In the genomic region with DNA sequence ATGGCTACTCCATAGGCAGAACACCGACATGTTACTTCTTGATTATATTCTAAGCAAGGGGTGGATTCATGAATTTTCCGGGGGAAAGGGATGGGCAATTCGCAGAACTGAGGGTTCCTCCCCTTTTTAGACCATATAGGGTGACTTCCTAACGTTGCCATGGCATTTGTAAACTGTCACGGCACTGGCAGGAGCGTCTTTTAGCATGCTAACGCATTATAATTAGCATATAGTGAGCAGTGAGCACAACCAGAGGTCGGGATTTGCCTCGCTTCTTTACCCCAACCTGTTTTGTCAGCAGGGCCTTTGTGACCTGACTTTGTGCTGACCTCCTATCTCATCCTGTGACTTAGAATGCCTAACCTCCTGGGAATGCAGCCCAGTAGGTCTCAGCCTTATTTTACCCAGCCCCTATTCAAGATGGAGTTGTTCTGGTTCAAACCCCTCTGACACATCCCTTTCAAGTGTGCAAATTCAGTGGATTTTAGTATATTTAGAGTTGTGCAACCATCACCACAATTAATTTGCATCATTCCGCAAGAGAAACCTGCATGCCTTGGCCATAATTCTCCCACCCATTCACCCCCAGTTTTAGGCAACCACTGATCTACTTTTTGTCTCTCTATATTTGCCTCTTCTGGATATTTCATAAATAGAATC, we compare ENCODE assay signal across 14 cellular contexts. TPM values are rescaled to one million over a fixed set of nuclear protein-coding genes. Genes with fewer than 3 reads are reported as not detected.
A peak's percentile ranks its signal among the peaks of the same experiment; 100 is the strongest.
DNase-seq lines count a peak whose midpoint lies in the region; ATAC-seq, FAIRE-seq and TF ChIP-seq lines count a peak whose summit lies in the region.
"Had no signal": no experiment of that assay in that cellular context is flagged by ENCODE, and none has a peak within 500 bp of the region (broad histone marks: within the 10 kb centered on the region; RNA-seq: fewer than 3 reads in every experiment).

No MANE protein-coding gene starts in this region.

- TF ChIP-seq CTCF in osteocyte (IDR thresholded peaks at IDR 0.05), result no peak

- H3K27me3 Mint-ChIP-seq in osteocyte (ENCODE audit: unreplicated experiment) (no peaks in the 10 kb centered on the region), T-helper 17 cell (no peaks in the 10 kb centered on the region)
- no peaks in the 10 kb centered on the region for H3K27me3 Mint-ChIP-seq in activated naive CD8-positive, alpha-beta T cell treated with anti-CD3 and anti-CD28 coated beads for 36 hours

- WGBS in small intestine, 3 donors, result 55 to 80% (median 79%) methylated on average over 10 of the region's 10 CpGs

- DNase-seq in ELF-1 (ENCODE audit: low read depth, low spot score) (peak; percentile 89), left ventricle myocardium superior (no peak), osteocyte (ENCODE audit: extremely low spot score, unreplicated experiment) (no peak), T-helper 17 cell (no peak), small intestine (no peak)
- DNase-seq in activated naive CD8-positive, alpha-beta T cell treated with anti-CD3 and anti-CD28 coated beads for 36 hours, result no peak
- DNase-seq: activated naive CD4-positive, alpha-beta T cell treated with Interleukin-2 at 50 U/mL for 16 hours; NCI-H748 treated with DMSO at 0.1 percent for 48 hours; stimulated activated CD8-positive, alpha-beta memory T cell treated with anti-CD3 and anti-CD28 coated beads, Interleukin-4, amount 100 ng/mL, for 48 hours; WERI-Rb-1 had no signal

- H3K4me3 ChIP-seq in small intestine (ENCODE audit: low read depth in 1 of 2, low read length in 2 of 2), result no peak overlapping the region

- H3K27ac ChIP-seq in angular gyrus (ENCODE audit: low read depth, low read length) (peak overlapping the region; percentile 64), small intestine (ENCODE audit: low read depth in 1 of 2, low read length in 1 of 2) (peak overlapping the region in 1 of 2 donors; percentile 8)
- H3K27ac ChIP-seq: C4-2B, WERI-Rb-1 had no signal

- ATAC-seq in left ventricle myocardium superior (peak; percentile 71), HG03095 (IDR thresholded peaks at IDR 0.05; ENCODE audit: unreplicated experiment) (no peak), T-helper 17 cell (no peak)

- H3K27ac Mint-ChIP-seq in osteocyte (ENCODE audit: unreplicated experiment) (peak overlapping the region; percentile 93), T-helper 17 cell (no peak overlapping the region)
- no peak overlapping the region for H3K27ac Mint-ChIP-seq in activated naive CD8-positive, alpha-beta T cell treated with anti-CD3 and anti-CD28 coated beads for 36 hours

- H3K4me3 Mint-ChIP-seq in osteocyte (ENCODE audit: unreplicated experiment) (peak overlapping the region; percentile 63), T-helper 17 cell (no peak overlapping the region)
- H3K4me3 Mint-ChIP-seq in activated naive CD8-positive, alpha-beta T cell treated with anti-CD3 and anti-CD28 coated beads for 36 hours, result no peak overlapping the region

- H3K4me1 Mint-ChIP-seq in osteocyte (ENCODE audit: unreplicated experiment) (peaks cover 50% of the 10 kb centered on the region), T-helper 17 cell (peaks cover 19% of the 10 kb centered on the region)
- H3K4me1 Mint-ChIP-seq in activated naive CD8-positive, alpha-beta T cell treated with anti-CD3 and anti-CD28 coated beads for 36 hours, result peaks cover 9% of the 10 kb centered on the region

- FAIRE-seq in small intestine (lab: Jason Lieb, UNC), result no peak
- FAIRE-seq: GM12891 had no signal

- peaks cover 2 to 8% of the 10 kb centered on the region in 2 donors for H3K4me1 ChIP-seq in small intestine (ENCODE audit: control insufficient read depth in 2 of 2, insufficient read depth in 1 of 2, low read depth in 1 of 2, low read length in 1 of 2)

- peaks cover 0 to 4% of the 10 kb centered on the region in 2 donors for H3K36me3 ChIP-seq in small intestine (ENCODE audit: control insufficient read depth in 2 of 2, insufficient read depth in 2 of 2, low read length in 2 of 2)
- H3K36me3 ChIP-seq: WERI-Rb-1 had no signal

- intact Hi-C loops in left ventricle myocardium superior (cut with micrococcal nuclease), result no loop called here

- H3K36me3 Mint-ChIP-seq in osteocyte (ENCODE audit: unreplicated experiment) (peaks cover 9% of the 10 kb centered on the region), T-helper 17 cell (ENCODE audit: low read depth) (peaks cover 12% of the 10 kb centered on the region)
- peaks cover 22% of the 10 kb centered on the region for H3K36me3 Mint-ChIP-seq in activated naive CD8-positive, alpha-beta T cell treated with anti-CD3 and anti-CD28 coated beads for 36 hours

- no peaks in the 10 kb centered on the region for H3K27me3 ChIP-seq in small intestine (ENCODE audit: control insufficient read depth in 2 of 2, insufficient read depth in 2 of 2, low read length in 2 of 2)

- no peaks in the 10 kb centered on the region for H3K9me3 ChIP-seq in T-helper 17 cell (ENCODE audit: control insufficient read depth, low read length, poor library complexity, severe bottlenecking)
- H3K9me3 ChIP-seq in small intestine (ENCODE audit: control insufficient read depth, low read depth), result no peaks in the 10 kb centered on the region

- no peaks in the 10 kb centered on the region for H3K9me3 Mint-ChIP-seq in osteocyte (ENCODE audit: unreplicated experiment)
- no peaks in the 10 kb centered on the region for H3K9me3 Mint-ChIP-seq in activated naive CD8-positive, alpha-beta T cell treated with anti-CD3 and anti-CD28 coated beads for 36 hours

RNA-seq across cellular contexts. Expression of a gene that starts 27.4 kb away (rescaled TPM):
- total RNA-seq in left ventricle myocardium superior (16.2 TPM), osteocyte (11.5 and 12.4 TPM in 2 replicates), T-helper 17 cell (10 to 100 TPM in 1 of 2 donors, 1 to 10 TPM in 1; 8.9 to 10.0 TPM)
- 1 to 10 TPM; 6.2 to 6.4 TPM for total RNA-seq in activated naive CD8-positive, alpha-beta T cell treated with anti-CD3 and anti-CD28 coated beads for 36 hours
- 10 to 100 TPM; 11.1 to 35.9 (median 34.0) TPM for polyA plus RNA-seq in small intestine
